ENCODE assay signal across 28 cellular contexts in genomic region chr10:126910798-126911197, GRCh38. TPM values are rescaled to one million over a fixed set of nuclear protein-coding genes. Genes with fewer than 3 reads are reported as not detected.
DNase-seq lines count a peak whose midpoint lies in the region; ATAC-seq, FAIRE-seq and TF ChIP-seq lines count a peak whose summit lies in the region.
"Had no signal": no experiment of that assay in that cellular context is flagged by ENCODE, and none has a peak within 500 bp of the region (broad histone marks: within the 10 kb centered on the region; RNA-seq: fewer than 3 reads in every experiment).

No MANE protein-coding gene starts in this region.

- H3K9me3 ChIP-seq in mammary epithelial cell (replicated peaks; ENCODE audit: insufficient read depth, low read length) (no peaks in the 10 kb centered on the region), breast epithelium (no peaks in the 10 kb centered on the region), esophagus (ENCODE audit: control insufficient read depth in 2 of 2, insufficient read depth in 1 of 2, low read depth in 1 of 2, low read length in 1 of 2) (no peaks in the 10 kb centered on the region), keratinocyte (ENCODE audit: control insufficient read depth, low read depth, low read length) (no peaks in the 10 kb centered on the region), vagina (no peaks in the 10 kb centered on the region), left lung (no peaks in the 10 kb centered on the region), upper lobe of right lung (no peaks in the 10 kb centered on the region)
- H3K9me3 ChIP-seq: BE2C had no signal

- in situ Hi-C loops in mammary epithelial cell (cut with MboI; ENCODE audit: low sequenced_read_pairs in 2 of 2): no loop called here

- H3K9ac ChIP-seq in mammary epithelial cell (ENCODE audit: insufficient read depth, low read length) (peak overlapping the region; percentile 71), keratinocyte (ENCODE audit: control insufficient read depth, extremely low read depth, insufficient read depth, low read length) (peak overlapping the region; percentile 55)

- FAIRE-seq in keratinocyte (lab: Jason Lieb, UNC): peak; percentile 84
- FAIRE-seq: GM12892, HTR-8/SVneo had no signal

- peak overlapping the region; percentile 85 for H3K4me2 ChIP-seq in mammary epithelial cell (ENCODE audit: insufficient read depth, low read depth, low read length)
- H3K4me2 ChIP-seq in keratinocyte (ENCODE audit: control insufficient read depth, extremely low read depth, insufficient read depth, low read depth, low read length): peak overlapping the region; percentile 64

- H4K20me1 ChIP-seq in mammary epithelial cell (ENCODE audit: insufficient read depth, low read length) (no peaks in the 10 kb centered on the region), keratinocyte (ENCODE audit: control insufficient read depth, extremely low read depth, insufficient read depth, low read length) (peaks cover 9% of the 10 kb centered on the region)

- H3K4me3 ChIP-seq in mammary epithelial cell (replicated peaks in 1 of 3; ENCODE audit: insufficient read depth in 1 of 3, low read depth in 2 of 3, low read length in 3 of 3) (peak overlapping the region in 2 of 3 experiments; percentile 28 to 37), breast epithelium (no peak overlapping the region), esophagus (ENCODE audit: low read depth in 1 of 2, low read length in 2 of 2) (no peak overlapping the region), keratinocyte (ENCODE audit: control insufficient read depth in 2 of 3, extremely low read depth in 1 of 3, insufficient read depth in 2 of 3, low read depth in 1 of 3, low read length in 3 of 3) (peak overlapping the region in 2 of 3 experiments; percentile 1 to 10), vagina (no peak overlapping the region), left lung (no peak overlapping the region), upper lobe of right lung (no peak overlapping the region)
- H3K4me3 ChIP-seq: GM23338, SK-N-MC had no signal

- CTCF ChIA-PET in mammary epithelial cell (lab: Charles Lee; ENCODE audit: low non-redundant PET): no interaction called here

- H3K36me3 ChIP-seq in mammary epithelial cell (ENCODE audit: insufficient read depth, low read length) (peaks cover 2% of the 10 kb centered on the region), breast epithelium (no peaks in the 10 kb centered on the region), esophagus (ENCODE audit: control insufficient read depth in 2 of 2, insufficient read depth in 2 of 2, low read length in 1 of 2) (no peaks in the 10 kb centered on the region), keratinocyte (ENCODE audit: control insufficient read depth in 2 of 2, extremely low read depth in 1 of 2, insufficient read depth in 2 of 2, low read length in 2 of 2) (peaks cover 0 to 7% of the 10 kb centered on the region in 2 experiments), vagina (no peaks in the 10 kb centered on the region), left lung (no peaks in the 10 kb centered on the region), upper lobe of right lung (no peaks in the 10 kb centered on the region)
- H3K36me3 ChIP-seq: BE2C had no signal

- H3K9me1 ChIP-seq in keratinocyte (ENCODE audit: control insufficient read depth, extremely low read depth, insufficient read depth, low read length): no peaks in the 10 kb centered on the region

- ATAC-seq in left lung: no peak
- ATAC-seq in upper lobe of right lung: no peak
- ATAC-seq: GM23338, Panc1 had no signal

- H3K79me2 ChIP-seq in mammary epithelial cell (ENCODE audit: insufficient read depth, low read length): peaks cover 99% of the 10 kb centered on the region
- H3K79me2 ChIP-seq in keratinocyte (ENCODE audit: control insufficient read depth, insufficient read depth, low read length): peaks cover 93% of the 10 kb centered on the region

- intact Hi-C loops in mammary epithelial cell (cut with micrococcal nuclease): no loop called here
- intact Hi-C loops in breast epithelium (cut with DNase I; ENCODE audit: low total_unique reads): no loop called here
- intact Hi-C loops in vagina (cut with DNase I): no loop called here
- intact Hi-C loops in left lung (cut with DNase I): no loop called here
- intact Hi-C loops in upper lobe of right lung (cut with DNase I): no loop called here

- H2AFZ ChIP-seq in mammary epithelial cell (ENCODE audit: low read depth, low read length) (peak overlapping the region; percentile 20), keratinocyte (ENCODE audit: control insufficient read depth, low read length) (no peak overlapping the region)
- H2AFZ ChIP-seq: GM23338 had no signal

- no TSS peak for BruUV-seq in mammary epithelial cell (replicated peaks; lab: Mats Ljungman, UMichigan)

- no peaks in the 10 kb centered on the region for H3K27me3 ChIP-seq in mammary epithelial cell (ENCODE audit: insufficient read depth, low read length)
- no peaks in the 10 kb centered on the region for H3K27me3 ChIP-seq in breast epithelium
- no peaks in the 10 kb centered on the region for H3K27me3 ChIP-seq in esophagus (ENCODE audit: control insufficient read depth in 1 of 2, insufficient read depth in 2 of 2, low read length in 2 of 2)
- H3K27me3 ChIP-seq in keratinocyte (ENCODE audit: control insufficient read depth, extremely low read depth, insufficient read depth, low read length): no peaks in the 10 kb centered on the region
- H3K27me3 ChIP-seq in vagina: no peaks in the 10 kb centered on the region
- H3K27me3 ChIP-seq in left lung: peaks cover 0 to 9% of the 10 kb centered on the region in 2 donors
- H3K27me3 ChIP-seq in upper lobe of right lung: no peaks in the 10 kb centered on the region
- H3K27me3 ChIP-seq: BE2C had no signal

- DNase-seq in mammary epithelial cell (no peak), breast epithelium (ENCODE audit: low spot score in 2 of 2) (no peak), keratinocyte (ENCODE audit: low read depth, low spot score) (no peak), vagina (ENCODE audit: extremely low spot score in 2 of 2) (no peak), left lung (no peak), upper lobe of right lung (no peak)
- DNase-seq in stimulated activated naive CD4-positive, alpha-beta T cell treated with Interleukin-2 at 50 U/mL for 16 hours (lab: John Stamatoyannopoulos, UW): no peak
- DNase-seq: 8988T, ACHN, BE2C, Calu3, DMS79 treated with DMSO at 0.1 percent for 48 hours, GF-D8, H9, KBM-7, MM.1S, NCI-H2029, NCI-H446, NCI-H526, NCI-H82, SHP77 treated with DMSO at 0.1 percent for 48 hours had no signal

- TF ChIP-seq CTCF in mammary epithelial cell (conservative IDR thresholded peaks at IDR 0.05 in 1 of 2, IDR thresholded peaks at IDR 0.05 in 1 of 2; ENCODE audit: extremely low read depth in 1 of 2, insufficient read depth in 1 of 2, low read depth in 1 of 2, low read length in 2 of 2) (no peak), breast epithelium (IDR thresholded peaks at IDR 0.05) (no peak), keratinocyte (optimal IDR thresholded peaks at IDR 0.05 in 1 of 3, IDR thresholded peaks at IDR 0.05 in 1 of 3, conservative IDR thresholded peaks at IDR 0.05 in 1 of 3; ENCODE audit: extremely low read depth in 1 of 3, insufficient read depth in 2 of 3, low read length in 3 of 3) (no peak), vagina (IDR thresholded peaks at IDR 0.05) (no peak), left lung (IDR thresholded peaks at IDR 0.05) (no peak), upper lobe of right lung (IDR thresholded peaks at IDR 0.05) (no peak)

- 15% methylated on average over 6 of the region's 6 CpGs for WGBS in mammary epithelial cell (ENCODE audit: low coverage, missing lambda C conversion rate)
- 46 to 52% methylated on average over 6 of the region's 6 CpGs for WGBS in esophagus, 2 donors

- dilution Hi-C loops in mammary epithelial cell (cut with HindIII; ENCODE audit: low sequenced_read_pairs) (no loop called here), keratinocyte (cut with MboI; ENCODE audit: extremely low pct_ligation_motif_present, low sequenced_read_pairs) (no loop called here)

- TF ChIP-seq POLR2A in breast epithelium (IDR thresholded peaks at IDR 0.05): no peak
- TF ChIP-seq POLR2A in vagina (IDR thresholded peaks at IDR 0.05): no peak

- peaks cover 24% of the 10 kb centered on the region for H3K4me1 ChIP-seq in mammary epithelial cell (ENCODE audit: insufficient read depth, low read length)
- H3K4me1 ChIP-seq in breast epithelium: no peaks in the 10 kb centered on the region
- peaks cover 7 to 24% of the 10 kb centered on the region in 2 donors for H3K4me1 ChIP-seq in esophagus (ENCODE audit: control insufficient read depth in 2 of 2, insufficient read depth in 2 of 2, low read length in 1 of 2)
- H3K4me1 ChIP-seq in keratinocyte (ENCODE audit: control insufficient read depth, extremely low read depth, insufficient read depth, low read length): peaks cover 34% of the 10 kb centered on the region
- H3K4me1 ChIP-seq in vagina: peaks cover 41% of the 10 kb centered on the region
- H3K4me1 ChIP-seq in left lung: peaks cover 4 to 10% of the 10 kb centered on the region in 2 donors
- peaks cover 5% of the 10 kb centered on the region for H3K4me1 ChIP-seq in upper lobe of right lung
- H3K4me1 ChIP-seq: BE2C had no signal

- H3K27ac ChIP-seq in mammary epithelial cell (ENCODE audit: insufficient read depth, low read depth, low read length) (peak overlapping the region; percentile 67), breast epithelium (no peak overlapping the region), esophagus (ENCODE audit: low read depth in 2 of 2, low read length in 1 of 2) (peak overlapping the region; percentile 76 to 89), keratinocyte (ENCODE audit: control insufficient read depth, insufficient read depth, low read length) (peak overlapping the region; percentile 45), vagina (peak overlapping the region; percentile 24), left lung (no peak overlapping the region), upper lobe of right lung (no peak overlapping the region)
- H3K27ac ChIP-seq: SK-N-MC had no signal

RNA-seq across cellular contexts. Expression of gene DOCK1, which starts 5.6 kb away (rescaled TPM):
- total RNA-seq in mammary epithelial cell (100 to 1,000 TPM in 1 of 2 donors, 10 to 100 TPM in 1; 58.1 to 115 TPM), breast epithelium (100 to 1,000 TPM in 1 of 3 donors, 10 to 100 TPM in 2; 50.4 to 101 (median 69.2) TPM), vagina (64.6 TPM), left lung (10 to 100 TPM; 46.4 to 47.4 TPM), upper lobe of right lung (46.4 TPM)
- polyA plus RNA-seq in mammary epithelial cell (9.3 TPM), esophagus (10 to 100 TPM; 11.4 to 17.5 TPM), keratinocyte (10.1 to 15.7 TPM (median 15.2 TPM) in 3 replicates)
- polyA minus RNA-seq in mammary epithelial cell (130 TPM), keratinocyte (58.0 to 84.6 TPM (median 80.5 TPM) in 3 replicates)
- 17.7 TPM for polyA plus RNA-seq in keratinocyte (2011; ENCODE audit: low read depth)
- polyA plus RNA-seq in keratinocyte (2011; cell fraction: cytosol; rRNA removed): 16.4 and 20.1 TPM in 2 replicates
- 40.2 and 41.7 TPM in 2 replicates for polyA plus RNA-seq in keratinocyte (2011; cell fraction: nucleus; rRNA removed)
- 12.3 and 27.6 TPM in 2 replicates for polyA plus RNA-seq in keratinocyte (2012; ENCODE audit: low replicate concordance)
- polyA minus RNA-seq in keratinocyte (2011; cell fraction: cytosol; rRNA and poly(A)+ RNA removed): 33.0 TPM
- polyA minus RNA-seq in keratinocyte (2011; cell fraction: nucleus; rRNA and poly(A)+ RNA removed): 38.6 and 75.1 TPM in 2 replicates
- total RNA-seq: OCI-LY7 had no signal

Comparison
In these comparisons a context has a peak if more than half of its experiments do, and no peak if none do; other contexts are left out.
1. H3K27ac ChIP-seq: peak in mammary epithelial cell (single experiment), esophagus (2 of 2), keratinocyte (single experiment) and vagina (single experiment); none in breast epithelium (0 of 2), left lung (0 of 2) and upper lobe of right lung (single experiment).
2. H3K4me3 ChIP-seq: peak in mammary epithelial cell (2 of 3) and keratinocyte (2 of 3); none in breast epithelium (0 of 3), esophagus (0 of 2), vagina (0 of 2), left lung (0 of 2) and upper lobe of right lung (single experiment).